Comparison of ENCODE assay signal across 14 cellular contexts in the genomic region with DNA sequence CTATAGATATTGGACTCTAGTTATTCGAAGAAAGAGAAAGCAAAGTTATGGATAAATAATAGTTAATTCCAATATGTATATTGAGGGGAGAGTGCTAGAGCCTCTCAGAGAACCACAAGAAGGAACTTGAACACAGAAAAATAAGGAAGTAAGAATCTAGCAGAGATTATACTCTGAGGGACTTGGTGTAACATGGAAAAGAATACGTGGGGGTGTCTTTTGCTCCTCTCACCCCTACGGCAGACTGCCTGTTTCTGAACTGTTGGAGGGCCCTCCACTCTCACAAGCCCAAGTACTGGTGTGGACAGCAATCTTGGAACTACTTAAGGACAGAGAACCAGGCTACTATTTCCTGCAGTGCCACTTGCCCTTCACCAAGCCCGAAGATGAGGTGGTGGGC.
DNase-seq lines count a peak whose midpoint lies in the region; ATAC-seq and TF ChIP-seq lines count a peak whose summit lies in the region.
"Had no signal": no experiment of that assay in that cellular context is flagged by ENCODE, and none has a peak within 500 bp of the region (broad histone marks: within the 10 kb centered on the region; RNA-seq: fewer than 3 reads in every experiment).

No MANE protein-coding gene starts in this region.

- no peaks in the 10 kb centered on the region for H4K20me1 ChIP-seq in Karpas-422 (ENCODE audit: insufficient read depth, low read depth, low read length)

- H3K4me1 Mint-ChIP-seq in naive B cell (peaks cover 0 to 4% (median 0%) of the 10 kb centered on the region in 3 donors), MCF 10A (ENCODE audit: insufficient read depth, unreplicated experiment) (no peaks in the 10 kb centered on the region)

- no peak overlapping the region for H3K27ac ChIP-seq in Karpas-422 (ENCODE audit: low read length)
- H3K27ac ChIP-seq: SJSA1 had no signal

- no peak overlapping the region for H3K9ac ChIP-seq in Karpas-422 (ENCODE audit: low read length)

- peak overlapping the region; percentile 92 for H3K4me3 ChIP-seq in GM08714 (ENCODE audit: low read length)
- no peak overlapping the region for H3K4me3 ChIP-seq in Karpas-422 (ENCODE audit: low read length)
- H3K4me3 ChIP-seq: SJSA1 had no signal

- peak overlapping the region; percentile 43; the same call in 1 of the 2 replicates for H2AFZ ChIP-seq in Karpas-422 (ENCODE audit: low read length)

- no peaks in the 10 kb centered on the region for H3K27me3 ChIP-seq in Karpas-422 (ENCODE audit: low read length)
- H3K27me3 ChIP-seq: SJSA1 had no signal

- POLR2A ChIA-PET in MCF 10A (lab: Yijun Ruan, JAX) = no interaction called here

- peak overlapping the region in 1 of 6 donors; percentile 81 for H3K27ac Mint-ChIP-seq in naive B cell
- no peak overlapping the region for H3K27ac Mint-ChIP-seq in MCF 10A (ENCODE audit: low read depth, unreplicated experiment)

- H3K9me2 ChIP-seq in Karpas-422 (replicated peaks; ENCODE audit: insufficient read depth, low read length) = no peaks in the 10 kb centered on the region

- ATAC-seq in naive B cell (ENCODE audit: low read depth in 2 of 2) = peak in 1 of 2 donors; percentile 52
- ATAC-seq in GM18520 (IDR thresholded peaks at IDR 0.05; ENCODE audit: unreplicated experiment) = no peak
- no peak for ATAC-seq in GM19452 (IDR thresholded peaks at IDR 0.05; ENCODE audit: unreplicated experiment)

- DNase-seq in Karpas-422 = no peak
- DNase-seq in amniotic epithelial cell (ENCODE audit: low read depth) = peak; percentile 27
- no peak for DNase-seq in naive B cell
- DNase-seq in activated naive CD4-positive, alpha-beta T cell (lab: John Stamatoyannopoulos, UW) = no peak
- no peak for DNase-seq in MCF 10A (ENCODE audit: unreplicated experiment)
- DNase-seq: activated CD4-positive, alpha-beta T cell treated with anti-CD3 and anti-CD28 coated beads for 48 hours; amniotic stem cell; effector memory CD4-positive, alpha-beta T cell; NCI-H524; small intestine had no signal

- H3K27me3 Mint-ChIP-seq in naive B cell (no peaks in the 10 kb centered on the region), MCF 10A (ENCODE audit: insufficient read depth, unreplicated experiment) (no peaks in the 10 kb centered on the region)

- intact Hi-C loops in MCF 10A (cut with micrococcal nuclease) = no loop called here

- BruUV-seq in MCF 10A (replicated peaks; lab: Mats Ljungman, UMichigan) = no TSS peak

- no peak overlapping the region for H3K4me2 ChIP-seq in Karpas-422 (ENCODE audit: low read depth, low read length, poor library complexity, severe bottlenecking)

- H3K9me3 ChIP-seq in Karpas-422 (ENCODE audit: low read length) = no peaks in the 10 kb centered on the region; the same call in 1 of the 2 replicates
- H3K9me3 ChIP-seq: SJSA1 had no signal

- H3K4me1 ChIP-seq in Karpas-422 (ENCODE audit: low read length) = no peaks in the 10 kb centered on the region
- H3K4me1 ChIP-seq: SJSA1 had no signal

- H3K9me3 Mint-ChIP-seq in naive B cell (peaks cover 0 to 21% (median 15%) of the 10 kb centered on the region in 7 donors), MCF 10A (ENCODE audit: unreplicated experiment) (peaks cover 12% of the 10 kb centered on the region)

- H3K79me2 ChIP-seq in Karpas-422 (ENCODE audit: low read length) = no peaks in the 10 kb centered on the region

- no peaks in the 10 kb centered on the region for H3K36me3 ChIP-seq in Karpas-422 (ENCODE audit: insufficient read depth, low read length)
- H3K36me3 ChIP-seq: SJSA1 had no signal

- peak overlapping the region; percentile 33 to 91 (median 79) for H3K4me3 Mint-ChIP-seq in naive B cell
- no peak overlapping the region for H3K4me3 Mint-ChIP-seq in MCF 10A (ENCODE audit: unreplicated experiment)

- TF ChIP-seq CTCF in MCF 10A (IDR thresholded peaks at IDR 0.05; ENCODE audit: unreplicated experiment) = no peak

- H3K36me3 Mint-ChIP-seq in naive B cell (peaks cover 0 to 24% of the 10 kb centered on the region in 2 donors), MCF 10A (ENCODE audit: insufficient read depth, unreplicated experiment) (peaks cover 5% of the 10 kb centered on the region)

- CTCF ChIA-PET in MCF 10A (lab: Yijun Ruan, JAX) = no interaction called here
